ENCODE assay signal across 2 cellular contexts in the genomic region with DNA sequence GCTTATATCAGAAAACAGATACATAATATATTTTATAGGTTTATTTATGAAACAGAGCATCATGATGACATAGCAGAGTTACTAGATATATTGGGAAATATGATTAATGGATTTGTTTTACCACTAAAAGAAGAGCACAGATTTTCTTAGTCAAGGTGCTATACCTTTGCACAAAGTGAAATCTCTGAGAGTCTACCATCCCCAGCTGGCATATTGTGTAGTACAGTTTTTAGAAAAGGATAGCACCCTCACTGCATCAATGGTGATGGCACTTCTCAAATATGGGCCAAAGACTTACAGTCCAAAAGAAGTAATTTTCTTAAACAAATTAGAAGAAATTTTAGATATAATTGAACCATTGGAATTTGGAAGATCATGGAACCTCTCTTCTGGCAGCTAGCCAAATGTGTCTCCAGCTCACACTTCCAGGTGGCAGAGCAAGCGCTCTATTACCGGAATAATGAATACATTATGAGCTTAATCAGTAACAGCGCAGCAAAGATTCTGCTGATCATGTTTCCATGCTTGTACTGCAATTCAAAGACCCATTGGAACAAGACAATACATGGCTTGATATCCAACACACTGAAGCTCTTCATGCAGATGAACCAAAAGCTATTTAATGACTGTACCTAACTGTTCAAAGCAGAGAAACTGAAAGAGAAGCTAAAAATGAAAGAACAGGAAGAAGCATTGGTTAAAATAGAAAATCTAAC.
TF ChIP-seq lines count a peak whose summit lies in the region.

No MANE protein-coding gene starts in this region.

TF ChIP-seq in liver, 16 proteins besides CTCF, POLR2A, EP300 and RAD21:
- TF ChIP-seq YY1 (IDR thresholded peaks at IDR 0.05) = peak; percentile 16
- TF ChIP-seq FOXA1 (IDR thresholded peaks at IDR 0.05) = no peak

TF ChIP-seq in HepG2, 621 proteins besides CTCF, POLR2A, EP300 and RAD21:
- TF ChIP-seq, protein P1, sequence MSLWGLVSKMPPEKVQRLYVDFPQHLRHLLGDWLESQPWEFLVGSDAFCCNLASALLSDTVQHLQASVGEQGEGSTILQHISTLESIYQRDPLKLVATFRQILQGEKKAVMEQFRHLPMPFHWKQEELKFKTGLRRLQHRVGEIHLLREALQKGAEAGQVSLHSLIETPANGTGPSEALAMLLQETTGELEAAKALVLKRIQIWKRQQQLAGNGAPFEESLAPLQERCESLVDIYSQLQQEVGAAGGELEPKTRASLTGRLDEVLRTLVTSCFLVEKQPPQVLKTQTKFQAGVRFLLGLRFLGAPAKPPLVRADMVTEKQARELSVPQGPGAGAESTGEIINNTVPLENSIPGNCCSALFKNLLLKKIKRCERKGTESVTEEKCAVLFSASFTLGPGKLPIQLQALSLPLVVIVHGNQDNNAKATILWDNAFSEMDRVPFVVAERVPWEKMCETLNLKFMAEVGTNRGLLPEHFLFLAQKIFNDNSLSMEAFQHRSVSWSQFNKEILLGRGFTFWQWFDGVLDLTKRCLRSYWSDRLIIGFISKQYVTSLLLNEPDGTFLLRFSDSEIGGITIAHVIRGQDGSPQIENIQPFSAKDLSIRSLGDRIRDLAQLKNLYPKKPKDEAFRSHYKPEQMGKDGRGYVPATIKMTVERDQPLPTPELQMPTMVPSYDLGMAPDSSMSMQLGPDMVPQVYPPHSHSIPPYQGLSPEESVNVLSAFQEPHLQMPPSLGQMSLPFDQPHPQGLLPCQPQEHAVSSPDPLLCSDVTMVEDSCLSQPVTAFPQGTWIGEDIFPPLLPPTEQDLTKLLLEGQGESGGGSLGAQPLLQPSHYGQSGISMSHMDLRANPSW (CRISPR knock-in tag; IDR thresholded peaks at IDR 0.05; ENCODE audit: borderline replicate concordance) = no peak
- TF ChIP-seq, protein P2, sequence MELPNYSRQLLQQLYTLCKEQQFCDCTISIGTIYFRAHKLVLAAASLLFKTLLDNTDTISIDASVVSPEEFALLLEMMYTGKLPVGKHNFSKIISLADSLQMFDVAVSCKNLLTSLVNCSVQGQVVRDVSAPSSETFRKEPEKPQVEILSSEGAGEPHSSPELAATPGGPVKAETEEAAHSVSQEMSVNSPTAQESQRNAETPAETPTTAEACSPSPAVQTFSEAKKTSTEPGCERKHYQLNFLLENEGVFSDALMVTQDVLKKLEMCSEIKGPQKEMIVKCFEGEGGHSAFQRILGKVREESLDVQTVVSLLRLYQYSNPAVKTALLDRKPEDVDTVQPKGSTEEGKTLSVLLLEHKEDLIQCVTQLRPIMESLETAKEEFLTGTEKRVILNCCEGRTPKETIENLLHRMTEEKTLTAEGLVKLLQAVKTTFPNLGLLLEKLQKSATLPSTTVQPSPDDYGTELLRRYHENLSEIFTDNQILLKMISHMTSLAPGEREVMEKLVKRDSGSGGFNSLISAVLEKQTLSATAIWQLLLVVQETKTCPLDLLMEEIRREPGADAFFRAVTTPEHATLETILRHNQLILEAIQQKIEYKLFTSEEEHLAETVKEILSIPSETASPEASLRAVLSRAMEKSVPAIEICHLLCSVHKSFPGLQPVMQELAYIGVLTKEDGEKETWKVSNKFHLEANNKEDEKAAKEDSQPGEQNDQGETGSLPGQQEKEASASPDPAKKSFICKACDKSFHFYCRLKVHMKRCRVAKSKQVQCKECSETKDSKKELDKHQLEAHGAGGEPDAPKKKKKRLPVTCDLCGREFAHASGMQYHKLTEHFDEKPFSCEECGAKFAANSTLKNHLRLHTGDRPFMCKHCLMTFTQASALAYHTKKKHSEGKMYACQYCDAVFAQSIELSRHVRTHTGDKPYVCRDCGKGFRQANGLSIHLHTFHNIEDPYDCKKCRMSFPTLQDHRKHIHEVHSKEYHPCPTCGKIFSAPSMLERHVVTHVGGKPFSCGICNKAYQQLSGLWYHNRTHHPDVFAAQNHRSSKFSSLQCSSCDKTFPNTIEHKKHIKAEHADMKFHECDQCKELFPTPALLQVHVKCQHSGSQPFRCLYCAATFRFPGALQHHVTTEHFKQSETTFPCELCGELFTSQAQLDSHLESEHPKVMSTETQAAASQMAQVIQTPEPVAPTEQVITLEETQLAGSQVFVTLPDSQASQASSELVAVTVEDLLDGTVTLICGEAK (IDR thresholded peaks at IDR 0.05) = no peak
- TF ChIP-seq, protein P2 (CRISPR knock-in tag; IDR thresholded peaks at IDR 0.05) = no peak
- no peak for TF ChIP-seq ZNF775 (CRISPR knock-in tag; IDR thresholded peaks at IDR 0.05; ENCODE audit: borderline replicate concordance)
- no peak for TF ChIP-seq TCF7 (IDR thresholded peaks at IDR 0.05; ENCODE audit: low read depth)
- no peak for TF ChIP-seq TBL1XR1 (IDR thresholded peaks at IDR 0.05; ENCODE audit: borderline replicate concordance, low read length, partially characterized antibody)
- TF ChIP-seq, protein P3, sequence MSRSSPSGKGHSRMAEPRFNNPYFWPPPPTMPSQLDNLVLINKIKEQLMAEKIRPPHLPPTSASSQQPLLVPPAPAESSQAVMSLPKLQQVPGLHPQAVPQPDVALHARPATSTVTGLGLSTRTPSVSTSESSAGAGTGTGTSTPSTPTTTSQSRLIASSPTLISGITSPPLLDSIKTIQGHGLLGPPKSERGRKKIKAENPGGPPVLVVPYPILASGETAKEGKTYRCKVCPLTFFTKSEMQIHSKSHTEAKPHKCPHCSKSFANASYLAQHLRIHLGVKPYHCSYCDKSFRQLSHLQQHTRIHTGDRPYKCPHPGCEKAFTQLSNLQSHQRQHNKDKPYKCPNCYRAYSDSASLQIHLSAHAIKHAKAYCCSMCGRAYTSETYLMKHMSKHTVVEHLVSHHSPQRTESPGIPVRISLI (CRISPR knock-in tag; IDR thresholded peaks at IDR 0.05; ENCODE audit: borderline replicate concordance) = no peak
- no peak for TF ChIP-seq ETV5 (CRISPR knock-in tag; IDR thresholded peaks at IDR 0.05; ENCODE audit: borderline replicate concordance)
- TF ChIP-seq ZNF367 (CRISPR knock-in tag; IDR thresholded peaks at IDR 0.05; ENCODE audit: borderline replicate concordance) = no peak
- TF ChIP-seq, protein P4, sequence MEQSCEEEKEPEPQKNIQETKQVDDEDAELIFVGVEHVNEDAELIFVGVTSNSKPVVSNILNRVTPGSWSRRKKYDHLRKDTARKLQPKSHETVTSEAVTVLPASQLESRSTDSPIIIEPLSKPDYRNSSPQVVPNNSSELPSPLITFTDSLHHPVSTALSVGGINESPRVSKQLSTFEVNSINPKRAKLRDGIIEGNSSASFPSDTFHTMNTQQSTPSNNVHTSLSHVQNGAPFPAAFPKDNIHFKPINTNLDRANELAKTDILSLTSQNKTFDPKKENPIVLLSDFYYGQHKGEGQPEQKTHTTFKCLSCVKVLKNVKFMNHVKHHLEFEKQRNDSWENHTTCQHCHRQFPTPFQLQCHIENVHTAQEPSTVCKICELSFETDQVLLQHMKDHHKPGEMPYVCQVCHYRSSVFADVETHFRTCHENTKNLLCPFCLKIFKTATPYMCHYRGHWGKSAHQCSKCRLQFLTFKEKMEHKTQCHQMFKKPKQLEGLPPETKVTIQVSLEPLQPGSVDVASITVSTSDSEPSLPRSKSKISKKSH (CRISPR knock-in tag; IDR thresholded peaks at IDR 0.05; ENCODE audit: borderline replicate concordance) = no peak
- TF ChIP-seq HDAC1 (CRISPR knock-in tag; IDR thresholded peaks at IDR 0.05) = no peak
- no peak for TF ChIP-seq SPEN (CRISPR knock-in tag; IDR thresholded peaks at IDR 0.05; ENCODE audit: low read depth)
- no peak for TF ChIP-seq ZNF451 (CRISPR knock-in tag; IDR thresholded peaks at IDR 0.05)
- no peak for TF ChIP-seq PHF21A (CRISPR knock-in tag; IDR thresholded peaks at IDR 0.05)
- no peak for TF ChIP-seq RBAK (CRISPR knock-in tag; IDR thresholded peaks at IDR 0.05)
- no peak for TF ChIP-seq TEAD3 (CRISPR knock-in tag; optimal IDR thresholded peaks at IDR 0.05; ENCODE audit: borderline replicate concordance)
- TF ChIP-seq ZNF44 (CRISPR knock-in tag; IDR thresholded peaks at IDR 0.05) = no peak
- no peak for TF ChIP-seq SOX5 (CRISPR knock-in tag; IDR thresholded peaks at IDR 0.05; ENCODE audit: borderline replicate concordance)
